Comparison of ENCODE assay signal across 13 cellular contexts in the genomic region with DNA sequence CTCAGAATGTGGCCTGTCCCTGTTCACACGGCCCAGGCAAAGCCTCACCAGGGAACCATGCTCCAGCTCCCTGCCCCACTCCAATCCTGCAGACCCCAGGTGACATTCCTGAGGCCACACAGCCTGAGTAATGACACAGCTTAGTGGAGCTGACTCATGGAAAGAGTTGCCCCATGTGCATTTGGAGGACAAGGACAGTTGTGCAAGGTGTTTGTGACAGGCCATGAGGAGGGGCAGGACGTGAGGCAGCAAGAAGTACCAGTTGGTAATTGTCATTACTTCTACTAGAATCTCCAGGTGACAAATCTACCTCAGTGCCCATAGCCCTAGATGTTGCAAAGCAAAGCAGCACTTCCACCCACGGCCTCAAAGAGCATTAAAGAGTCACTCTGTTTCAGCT. TPM values are rescaled to one million over a fixed set of nuclear protein-coding genes. Genes with fewer than 3 reads are reported as not detected.
"Had no signal": no experiment of that assay in that cellular context is flagged by ENCODE, and none has a peak within 500 bp of the region (broad histone marks: within the 10 kb centered on the region; RNA-seq: fewer than 3 reads in every experiment).

No MANE protein-coding gene starts in this region.

- H3K36me3 ChIP-seq: gastroesophageal sphincter, ovary, thoracic aorta had no signal

- H3K27ac ChIP-seq: epithelial cell of prostate, gastroesophageal sphincter, ovary, thoracic aorta had no signal

- H3K27me3 ChIP-seq: gastroesophageal sphincter, ovary had no signal

- H3K4me1 ChIP-seq: gastroesophageal sphincter had no signal

- DNase-seq: activated CD4-positive, alpha-beta T cell treated with anti-CD3 and anti-CD28 coated beads, Interleukin-2, amount 50 U/mL, for 4 hours; activated naive CD4-positive, alpha-beta T cell; activated naive CD8-positive, alpha-beta T cell treated with anti-CD3 and anti-CD28 coated beads, Interleukin-2, amount 10 ng/mL, durations not matched to agents 7 days and 5 days; activated T-cell treated with anti-CD3 and anti-CD28 coated beads for 4 hours; aorta; dermis blood vessel endothelial cell; effector memory CD8-positive, alpha-beta T cell; ovary; stimulated activated CD4-positive, alpha-beta T cell treated with anti-CD3 and anti-CD28 coated beads, Interleukin-12 subunit alpha, Interleukin-12 subunit beta, amount 100 ng/mL, for 4 hours; stimulated activated CD4-positive, alpha-beta T cell treated with anti-CD3 and anti-CD28 coated beads, Interleukin-2, amount 100 ng/mL, for 24 hours had no signal

- H3K4me3 ChIP-seq: gastroesophageal sphincter, ovary, thoracic aorta had no signal

- H3K9me3 ChIP-seq: gastroesophageal sphincter, ovary, thoracic aorta had no signal

RNA-seq across cellular contexts. Expression of a gene that starts 15.2 kb away (rescaled TPM):
- polyA plus RNA-seq: aorta had no signal

RNA-seq across cellular contexts. Expression of a gene that starts 26.9 kb away (rescaled TPM):
- polyA plus RNA-seq: aorta had no signal

RNA-seq across cellular contexts. Expression of a gene that starts 29.3 kb away (rescaled TPM):
- polyA plus RNA-seq: aorta, ovary had no signal
